ENCODE assay signal across 13 cellular contexts in the genomic region with DNA sequence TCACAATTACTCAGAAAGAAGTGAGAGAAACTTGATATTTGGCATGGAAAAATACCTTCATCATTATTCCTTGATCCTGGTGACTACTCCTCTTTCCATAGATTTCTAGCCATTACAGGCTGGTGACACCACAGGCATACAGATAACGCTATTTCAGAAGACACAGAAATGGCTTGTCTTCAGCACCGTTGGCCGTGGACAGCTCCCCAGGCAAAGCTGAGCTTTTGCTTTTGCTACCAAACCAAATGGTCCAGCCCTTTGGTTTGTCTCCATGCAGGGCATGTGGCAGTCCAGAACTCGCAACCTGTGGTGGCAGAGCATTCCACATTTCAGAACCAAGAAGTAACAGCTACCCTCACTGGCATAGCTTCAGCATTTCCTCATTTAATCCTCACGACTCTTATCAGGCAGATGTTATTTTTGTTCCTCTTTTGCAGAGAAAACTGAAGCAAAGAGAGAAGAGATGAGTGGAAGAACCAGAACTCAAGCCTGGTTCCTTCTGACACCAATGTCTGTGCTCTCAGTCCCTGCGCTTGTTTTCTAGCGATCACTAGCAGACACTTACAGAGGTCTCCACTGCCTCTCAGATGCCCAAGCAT. TPM values are rescaled to one million over a fixed set of nuclear protein-coding genes. Genes with fewer than 3 reads are reported as not detected.
A peak's percentile ranks its signal among the peaks of the same experiment; 100 is the strongest.
DNase-seq lines count a peak whose midpoint lies in the region; ATAC-seq, FAIRE-seq and TF ChIP-seq lines count a peak whose summit lies in the region.
"Had no signal": no experiment of that assay in that cellular context is flagged by ENCODE, and none has a peak within 500 bp of the region (broad histone marks: within the 10 kb centered on the region; RNA-seq: fewer than 3 reads in every experiment).

No MANE protein-coding gene starts in this region.

- CTCF ChIA-PET in A673 (lab: Charles Lee): interaction anchor here (0.6 kb wide), 1 partner anchor 445 kb away, joined by 9 read pairs; no protein-coding TSS in a partner anchor
- CTCF ChIA-PET in HEK293 (lab: Yijun Ruan, JAX): no interaction called here

- FAIRE-seq in D721Med (lab: Jason Lieb, UNC): no peak
- FAIRE-seq: endometrium had no signal

- DNase-seq in A673 (ENCODE audit: low spot score) (peak; percentile 55), UCSD-AML1 (lab: John Stamatoyannopoulos, UW; ENCODE audit: unreplicated experiment) (peak; percentile 9), iPS-NIHi7 (ENCODE audit: extremely low spot score) (peak; percentile 44), D721Med (ENCODE audit: insufficient read length, low spot score) (no peak), BE2C (no peak)
- no peak for DNase-seq in activated effector memory CD4-positive, alpha-beta T cell treated with Interleukin-2 at 50 U/mL for 16 hours
- DNase-seq: body of pancreas, sigmoid colon had no signal

- H3K4me3 ChIP-seq in A673 (ENCODE audit: low read depth, low read length, poor library complexity, severe bottlenecking): no peak overlapping the region
- no peak overlapping the region for H3K4me3 ChIP-seq in HEK293 (ENCODE audit: low read depth, low read length)
- H3K4me3 ChIP-seq in BE2C (ENCODE audit: low read depth, low read length): no peak overlapping the region
- H3K4me3 ChIP-seq: body of pancreas, sigmoid colon had no signal

- no TSS peak for BruUV-seq in A673 (replicated peaks; lab: Mats Ljungman, UMichigan)

- H3K4me1 ChIP-seq in A673 (ENCODE audit: insufficient read depth, low read length, poor library complexity, severe bottlenecking) (peaks cover 23% of the 10 kb centered on the region), HEK293 (ENCODE audit: control insufficient read depth, insufficient read depth, low read length) (no peaks in the 10 kb centered on the region), BE2C (no peaks in the 10 kb centered on the region)
- H3K4me1 ChIP-seq: body of pancreas, sigmoid colon had no signal

- H3K36me3 ChIP-seq in A673 (ENCODE audit: insufficient read depth, low read length, poor library complexity, severe bottlenecking): no peaks in the 10 kb centered on the region
- H3K36me3 ChIP-seq in HEK293 (ENCODE audit: control insufficient read depth in 2 of 2, insufficient read depth in 1 of 2, low read length in 2 of 2): no peaks in the 10 kb centered on the region
- no peaks in the 10 kb centered on the region for H3K36me3 ChIP-seq in BE2C
- H3K36me3 ChIP-seq: sigmoid colon had no signal

- H3K27ac ChIP-seq in A673 (ENCODE audit: low read depth, low read length, poor library complexity, severe bottlenecking) (no peak overlapping the region), HEK293 (ENCODE audit: extremely low read depth, low read depth, low read length) (no peak overlapping the region)
- H3K27ac ChIP-seq: body of pancreas, C4-2B, sigmoid colon had no signal

- no peak for ATAC-seq in HG03196 (IDR thresholded peaks at IDR 0.05; ENCODE audit: unreplicated experiment)
- ATAC-seq: body of pancreas had no signal

- intact Hi-C loops in A673 (cut with micrococcal nuclease; ENCODE audit: unreplicated experiment): no loop called here

- H3K27me3 ChIP-seq in A673 (replicated peaks; ENCODE audit: insufficient read depth, low read depth, low read length, poor library complexity) (no peaks in the 10 kb centered on the region), BE2C (no peaks in the 10 kb centered on the region)
- H3K27me3 ChIP-seq: body of pancreas, sigmoid colon had no signal

- TF ChIP-seq CTCF in A673 (conservative IDR thresholded peaks at IDR 0.05; ENCODE audit: low read depth, low read length) (no peak), HEK293 (tag by site-specific recombination; IDR thresholded peaks at IDR 0.05) (no peak), D721Med (IDR thresholded peaks at IDR 0.05; ENCODE audit: insufficient read depth, missing control alignments) (no peak), BE2C (IDR thresholded peaks at IDR 0.05; ENCODE audit: low read depth, low read length) (no peak)

- H3K9me3 ChIP-seq in A673 (ENCODE audit: low read depth, low read length, poor library complexity, severe bottlenecking) (peaks cover 7% of the 10 kb centered on the region), HEK293 (ENCODE audit: control insufficient read depth, insufficient read depth, low read depth, low read length) (no peaks in the 10 kb centered on the region), BE2C (no peaks in the 10 kb centered on the region; the same call in 1 of the 2 replicates)
- H3K9me3 ChIP-seq: body of pancreas, sigmoid colon had no signal

- POLR2A ChIA-PET in A673 (lab: Charles Lee; ENCODE audit: low non-redundant PET) (no interaction called here), HEK293 (lab: Yijun Ruan, JAX) (no interaction called here)

TF ChIP-seq in HEK293, 187 proteins besides CTCF, POLR2A, EP300 and RAD21:
- TF ChIP-seq ZNF239 (tag by site-specific recombination; IDR thresholded peaks at IDR 0.05) (no peak), GLI4 (tag by site-specific recombination; IDR thresholded peaks at IDR 0.05) (no peak)
- TF ChIP-seq, protein P1, sequence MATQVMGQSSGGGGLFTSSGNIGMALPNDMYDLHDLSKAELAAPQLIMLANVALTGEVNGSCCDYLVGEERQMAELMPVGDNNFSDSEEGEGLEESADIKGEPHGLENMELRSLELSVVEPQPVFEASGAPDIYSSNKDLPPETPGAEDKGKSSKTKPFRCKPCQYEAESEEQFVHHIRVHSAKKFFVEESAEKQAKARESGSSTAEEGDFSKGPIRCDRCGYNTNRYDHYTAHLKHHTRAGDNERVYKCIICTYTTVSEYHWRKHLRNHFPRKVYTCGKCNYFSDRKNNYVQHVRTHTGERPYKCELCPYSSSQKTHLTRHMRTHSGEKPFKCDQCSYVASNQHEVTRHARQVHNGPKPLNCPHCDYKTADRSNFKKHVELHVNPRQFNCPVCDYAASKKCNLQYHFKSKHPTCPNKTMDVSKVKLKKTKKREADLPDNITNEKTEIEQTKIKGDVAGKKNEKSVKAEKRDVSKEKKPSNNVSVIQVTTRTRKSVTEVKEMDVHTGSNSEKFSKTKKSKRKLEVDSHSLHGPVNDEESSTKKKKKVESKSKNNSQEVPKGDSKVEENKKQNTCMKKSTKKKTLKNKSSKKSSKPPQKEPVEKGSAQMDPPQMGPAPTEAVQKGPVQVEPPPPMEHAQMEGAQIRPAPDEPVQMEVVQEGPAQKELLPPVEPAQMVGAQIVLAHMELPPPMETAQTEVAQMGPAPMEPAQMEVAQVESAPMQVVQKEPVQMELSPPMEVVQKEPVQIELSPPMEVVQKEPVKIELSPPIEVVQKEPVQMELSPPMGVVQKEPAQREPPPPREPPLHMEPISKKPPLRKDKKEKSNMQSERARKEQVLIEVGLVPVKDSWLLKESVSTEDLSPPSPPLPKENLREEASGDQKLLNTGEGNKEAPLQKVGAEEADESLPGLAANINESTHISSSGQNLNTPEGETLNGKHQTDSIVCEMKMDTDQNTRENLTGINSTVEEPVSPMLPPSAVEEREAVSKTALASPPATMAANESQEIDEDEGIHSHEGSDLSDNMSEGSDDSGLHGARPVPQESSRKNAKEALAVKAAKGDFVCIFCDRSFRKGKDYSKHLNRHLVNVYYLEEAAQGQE (tag by site-specific recombination; IDR thresholded peaks at IDR 0.05): peak; percentile 91

RNA-seq across cellular contexts. Expression of gene HS3ST4, which starts 55.5 kb away (rescaled TPM):
- total RNA-seq in A673 (2021): 33.5 and 34.0 TPM in 2 replicates
- not detected for polyA plus RNA-seq in BE2C (2012; ENCODE audit: insufficient read depth, insufficient read length, low read depth)
- total RNA-seq: body of pancreas, ureter had no signal

Comparison
In these comparisons a context has a peak if more than half of its experiments do, and no peak if none do; other contexts are left out.
1. DNase-seq: peak in A673 (single experiment), UCSD-AML1 (single experiment) and iPS-NIHi7 (single experiment); none in D721Med (single experiment), activated effector memory CD4-positive, alpha-beta T cell treated with Interleukin-2 at 50 U/mL for 16 hours (single experiment) and BE2C (single experiment).